In genomic region chr13:44434441-44435141, GRCh38 we compare ENCODE assay signal across 8 cellular contexts.
A peak's percentile ranks its signal among the peaks of the same experiment; 100 is the strongest.
DNase-seq lines count a peak whose midpoint lies in the region; ATAC-seq and TF ChIP-seq lines count a peak whose summit lies in the region.

No MANE protein-coding gene starts in this region.

- no peaks in the 10 kb centered on the region for H3K27me3 ChIP-seq in H9 (ENCODE audit: insufficient read depth, low read length)

- H3K27ac ChIP-seq in H9 (ENCODE audit: insufficient read length, low read depth, low read length) = no peak overlapping the region

- H3K27me3 Mint-ChIP-seq in H9 (ENCODE audit: low read depth) = no peaks in the 10 kb centered on the region; the same call in 1 of the 2 replicates
- no peaks in the 10 kb centered on the region for H3K27me3 Mint-ChIP-seq in activated T-helper 17 cell treated with anti-CD3 and anti-CD28 coated beads, Interleukin-2, amount 50 U/mL, for 72 hours

- no peaks in the 10 kb centered on the region for H3K4me1 ChIP-seq in H9 (ENCODE audit: insufficient read depth, low read length)

- H3K23me2 ChIP-seq in H9 (ENCODE audit: insufficient read length, low read depth, low read length, poor library complexity, severe bottlenecking) = peaks cover 7% of the 10 kb centered on the region

- peak overlapping the region; percentile 82 for H3K4me3 ChIP-seq in skeletal muscle cell (ENCODE audit: low read depth, low read length)

- no peak overlapping the region for H3K14ac ChIP-seq in H9 (ENCODE audit: insufficient read depth, low read length)

- H4K91ac ChIP-seq in H9 (ENCODE audit: insufficient read length, low read depth, low read length) = no peak overlapping the region

- H2BK20ac ChIP-seq in H9 (ENCODE audit: low read depth, low read length, poor library complexity, severe bottlenecking) = no peak overlapping the region

- H3K18ac ChIP-seq in H9 (ENCODE audit: insufficient read length, low read depth, low read length) = no peak overlapping the region

- H3K9me3 Mint-ChIP-seq in H9 = no peaks in the 10 kb centered on the region
- no peaks in the 10 kb centered on the region for H3K9me3 Mint-ChIP-seq in activated T-helper 17 cell treated with anti-CD3 and anti-CD28 coated beads, Interleukin-2, amount 50 U/mL, for 72 hours

- no peak for ATAC-seq in activated T-helper 17 cell treated with anti-CD3 and anti-CD28 coated beads, Interleukin-2, amount 50 U/mL, for 72 hours (replicated peaks)

- H3K9me3 ChIP-seq in H9 (ENCODE audit: control insufficient read depth, low read depth, low read length) = no peaks in the 10 kb centered on the region

- no CpG with 5 or more reads among the region's 13 CpGs for WGBS in H9 (ENCODE audit: extremely low coverage, insufficient read length, low lambda C conversion rate)

- peaks cover 26 to 35% of the 10 kb centered on the region in 2 experiments for H3K4me1 Mint-ChIP-seq in H9
- no peaks in the 10 kb centered on the region for H3K4me1 Mint-ChIP-seq in activated T-helper 17 cell treated with anti-CD3 and anti-CD28 coated beads, Interleukin-2, amount 50 U/mL, for 72 hours

- H3T11ph ChIP-seq in H9 (ENCODE audit: low read length) = no peak overlapping the region

- no peak overlapping the region for H4K5ac ChIP-seq in H9 (ENCODE audit: insufficient read length, low read depth, low read length)

- no peaks in the 10 kb centered on the region for H4K20me1 ChIP-seq in H9 (ENCODE audit: control insufficient read depth, insufficient read depth, insufficient read length)

- H3K23ac ChIP-seq in H9 (ENCODE audit: insufficient read length, low read depth, low read length) = no peak overlapping the region

- H2BK12ac ChIP-seq in H9 (ENCODE audit: insufficient read length, low read depth, low read length) = no peak overlapping the region

- no peaks in the 10 kb centered on the region for H3K79me2 ChIP-seq in H9 (ENCODE audit: insufficient read depth, low read length)

- DNase-seq in H9 (no peak), hypothalamus (lab: John Stamatoyannopoulos, UW) (peak in 33 of 51 donors; percentile 8 to 84 (median 36)), skeletal muscle cell (ENCODE audit: low read depth) (no peak), COLO829 (ENCODE audit: low spot score) (no peak), NCI-H1417 treated with DMSO at 0.1 percent for 48 hours (lab: John Stamatoyannopoulos, UW) (no peak), cortex of kidney (lab: John Stamatoyannopoulos, UW) (no peak)
- no peak for DNase-seq in activated effector memory CD4-positive, alpha-beta T cell treated with anti-CD3 and anti-CD28 coated beads, Interleukin-2, amount 50 U/mL, for 16 hours

- TF ChIP-seq CTCF in H9 (conservative IDR thresholded peaks at IDR 0.05) = no peak

- peaks cover 6% of the 10 kb centered on the region for H3K79me1 ChIP-seq in H9 (ENCODE audit: insufficient read depth, low read depth, low read length, poor library complexity, severe bottlenecking)

- H2BK5ac ChIP-seq in H9 (ENCODE audit: insufficient read length, low read length) = no peak overlapping the region

- H3K56ac ChIP-seq in H9 (ENCODE audit: insufficient read length, low read depth, low read length) = no peak overlapping the region

- no peak overlapping the region for H2BK15ac ChIP-seq in H9 (ENCODE audit: low read depth, low read length)

- H2BK120ac ChIP-seq in H9 (ENCODE audit: low read depth, low read length, poor library complexity, severe bottlenecking) = no peak overlapping the region

- H3K4me3 Mint-ChIP-seq in H9 = peak overlapping the region; percentile 86 to 97
- peak overlapping the region; percentile 78 for H3K4me3 Mint-ChIP-seq in activated T-helper 17 cell treated with anti-CD3 and anti-CD28 coated beads, Interleukin-2, amount 50 U/mL, for 72 hours

- peaks cover 27 to 34% (median 27%) of the 10 kb centered on the region in 3 experiments; a peak in 6 of 7 replicates for H3K36me3 Mint-ChIP-seq in H9 (ENCODE audit: insufficient read depth in 1 of 3, low read depth in 3 of 3)
- H3K36me3 Mint-ChIP-seq in activated T-helper 17 cell treated with anti-CD3 and anti-CD28 coated beads, Interleukin-2, amount 50 U/mL, for 72 hours (ENCODE audit: low read depth) = no peaks in the 10 kb centered on the region

- peak overlapping the region; percentile 70 for H3K9ac ChIP-seq in H9 (ENCODE audit: extremely low read depth, insufficient read length, low read length)

- no peak overlapping the region for H4K8ac ChIP-seq in H9 (replicated peaks; ENCODE audit: insufficient read length, low read depth, low read length)

- H2AFZ ChIP-seq in H9 (ENCODE audit: low read length) = no peak overlapping the region

- H3K27ac Mint-ChIP-seq in H9 = peak overlapping the region in 2 of 3 experiments; percentile 30 to 67; a peak in 2 of 7 replicates
- no peak overlapping the region for H3K27ac Mint-ChIP-seq in activated T-helper 17 cell treated with anti-CD3 and anti-CD28 coated beads, Interleukin-2, amount 50 U/mL, for 72 hours

- H3K4me2 ChIP-seq in H9 (ENCODE audit: insufficient read depth, insufficient read length, low read length) = peak overlapping the region; percentile 78

- H3K4ac ChIP-seq in H9 (ENCODE audit: low read depth, low read length) = no peak overlapping the region

- no peak overlapping the region for H2AK5ac ChIP-seq in H9 (ENCODE audit: insufficient read length, low read length)

Comparison
In these comparisons a context has a peak if more than half of its experiments do, and no peak if none do; other contexts are left out.
1. DNase-seq: peak in hypothalamus (33 of 51); none in H9 (single experiment), skeletal muscle cell (single experiment), COLO829 (single experiment), NCI-H1417 treated with DMSO at 0.1 percent for 48 hours (single experiment), cortex of kidney (single experiment) and activated effector memory CD4-positive, alpha-beta T cell treated with anti-CD3 and anti-CD28 coated beads, Interleukin-2, amount 50 U/mL, for 16 hours (single experiment).